ENCODE assay signal across 1 cellular context in the genomic region with DNA sequence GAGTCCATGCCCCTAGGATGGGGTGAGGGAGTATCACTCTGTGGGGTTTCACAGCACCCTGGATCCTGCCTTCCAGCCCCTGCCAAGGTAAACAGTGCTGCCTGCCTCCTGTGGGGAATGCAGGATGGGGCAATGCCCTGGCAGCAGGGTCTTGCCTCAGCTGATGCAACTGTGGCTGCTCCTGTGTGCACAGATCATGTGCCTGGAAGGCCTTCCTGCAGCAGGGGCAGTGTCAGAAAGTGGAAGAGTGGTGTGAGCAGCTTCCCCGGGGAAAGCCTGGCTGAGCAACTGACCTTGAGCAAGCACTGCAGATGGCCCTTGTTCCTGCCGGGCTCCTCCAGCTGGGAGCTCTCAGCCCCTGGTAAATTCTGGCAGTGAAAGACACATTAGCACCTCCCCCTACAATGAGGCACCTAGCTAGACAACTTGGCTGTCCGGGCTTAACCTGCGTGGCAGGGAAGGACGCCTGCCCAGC.
TF ChIP-seq lines count a peak whose summit lies in the region.

No MANE protein-coding gene starts in this region.

TF ChIP-seq in HepG2, 621 proteins besides CTCF, POLR2A, EP300 and RAD21 (continued from another document and continues in another):
- TF ChIP-seq PRDM15 (CRISPR knock-in tag; IDR thresholded peaks at IDR 0.05) (no peak), FOXC1 (CRISPR knock-in tag; IDR thresholded peaks at IDR 0.05; ENCODE audit: borderline replicate concordance) (no peak), ZFY (CRISPR knock-in tag; IDR thresholded peaks at IDR 0.05) (peak; percentile 69), TFE3 (CRISPR knock-in tag; IDR thresholded peaks at IDR 0.05) (peak; percentile 90), NCOA1 (CRISPR knock-in tag; IDR thresholded peaks at IDR 0.05) (no peak), FOXA1 (IDR thresholded peaks at IDR 0.05) (no peak), FOXA1 (CRISPR knock-in tag; IDR thresholded peaks at IDR 0.05) (peak; percentile 89), KDM3A (CRISPR knock-in tag; IDR thresholded peaks at IDR 0.05; ENCODE audit: low read depth) (peak; percentile 31; the same call in 1 of the 2 replicates), ATAD3A (CRISPR knock-in tag; IDR thresholded peaks at IDR 0.05) (no peak), ZNF10 (CRISPR knock-in tag; IDR thresholded peaks at IDR 0.05; ENCODE audit: borderline replicate concordance, low read depth) (no peak), ZUFSP (CRISPR knock-in tag; IDR thresholded peaks at IDR 0.05; ENCODE audit: borderline replicate concordance) (no peak), ELF1 (CRISPR knock-in tag; IDR thresholded peaks at IDR 0.05) (peak; percentile 42; the same call in 1 of the 2 replicates), KAT8 (CRISPR knock-in tag; IDR thresholded peaks at IDR 0.05) (peak; percentile 73), EEA1 (CRISPR knock-in tag; IDR thresholded peaks at IDR 0.05; ENCODE audit: borderline replicate concordance) (0 out of 2 replicates have a peak, but pooled peaks have one; percentile 38), MAX (IDR thresholded peaks at IDR 0.05) (peak; percentile 71), HDAC2 (CRISPR knock-in tag; IDR thresholded peaks at IDR 0.05) (peak; percentile 59; the same call in 1 of the 2 replicates), NONO (IDR thresholded peaks at IDR 0.05) (no peak), NONO (CRISPR knock-in tag; conservative IDR thresholded peaks at IDR 0.05) (peak; percentile 77), BCL6 (CRISPR knock-in tag; IDR thresholded peaks at IDR 0.05) (peak; percentile 79), NFE2 (CRISPR knock-in tag; IDR thresholded peaks at IDR 0.05) (no peak), MYPOP (CRISPR knock-in tag; IDR thresholded peaks at IDR 0.05) (peak; percentile 50; the same call in 1 of the 2 replicates), PLSCR1 (CRISPR knock-in tag; IDR thresholded peaks at IDR 0.05; ENCODE audit: borderline replicate concordance) (no peak), CEBPB (IDR thresholded peaks at IDR 0.05; ENCODE audit: borderline replicate concordance, low read depth, low read length) (peak; percentile 98), MED1 (CRISPR knock-in tag; IDR thresholded peaks at IDR 0.05) (peak; percentile 61), IRF2 (CRISPR knock-in tag; IDR thresholded peaks at IDR 0.05) (peak; percentile 34; the same call in 1 of the 2 replicates), FOXM1 (CRISPR knock-in tag; IDR thresholded peaks at IDR 0.05) (no peak), ZNF563 (CRISPR knock-in tag; IDR thresholded peaks at IDR 0.05) (no peak), LCORL (IDR thresholded peaks at IDR 0.05) (no peak), LCORL (CRISPR knock-in tag; IDR thresholded peaks at IDR 0.05) (peak; percentile 23), MAFK (conservative IDR thresholded peaks at IDR 0.05 in 1 of 2, IDR thresholded peaks at IDR 0.05 in 1 of 2; ENCODE audit: low read length in 2 of 2) (no peak), NFATC3 (CRISPR knock-in tag; IDR thresholded peaks at IDR 0.05) (no peak), HES4 (CRISPR knock-in tag; IDR thresholded peaks at IDR 0.05; ENCODE audit: borderline replicate concordance) (no peak), SMYD3 (CRISPR knock-in tag; IDR thresholded peaks at IDR 0.05) (no peak), SRSF4 (IDR thresholded peaks at IDR 0.05; ENCODE audit: low read depth, low read length, poor library complexity, severe bottlenecking) (no peak), UBTF (CRISPR knock-in tag; IDR thresholded peaks at IDR 0.05) (peak; percentile 73)
- TF ChIP-seq, protein P1, sequence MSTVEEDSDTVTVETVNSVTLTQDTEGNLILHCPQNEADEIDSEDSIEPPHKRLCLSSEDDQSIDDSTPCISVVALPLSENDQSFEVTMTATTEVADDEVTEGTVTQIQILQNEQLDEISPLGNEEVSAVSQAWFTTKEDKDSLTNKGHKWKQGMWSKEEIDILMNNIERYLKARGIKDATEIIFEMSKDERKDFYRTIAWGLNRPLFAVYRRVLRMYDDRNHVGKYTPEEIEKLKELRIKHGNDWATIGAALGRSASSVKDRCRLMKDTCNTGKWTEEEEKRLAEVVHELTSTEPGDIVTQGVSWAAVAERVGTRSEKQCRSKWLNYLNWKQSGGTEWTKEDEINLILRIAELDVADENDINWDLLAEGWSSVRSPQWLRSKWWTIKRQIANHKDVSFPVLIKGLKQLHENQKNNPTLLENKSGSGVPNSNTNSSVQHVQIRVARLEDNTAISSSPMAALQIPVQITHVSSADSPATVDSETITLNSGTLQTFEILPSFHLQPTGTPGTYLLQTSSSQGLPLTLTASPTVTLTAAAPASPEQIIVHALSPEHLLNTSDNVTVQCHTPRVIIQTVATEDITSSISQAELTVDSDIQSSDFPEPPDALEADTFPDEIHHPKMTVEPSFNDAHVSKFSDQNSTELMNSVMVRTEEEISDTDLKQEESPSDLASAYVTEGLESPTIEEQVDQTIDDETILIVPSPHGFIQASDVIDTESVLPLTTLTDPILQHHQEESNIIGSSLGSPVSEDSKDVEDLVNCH (CRISPR knock-in tag; IDR thresholded peaks at IDR 0.05) = no peak
- TF ChIP-seq, protein P2, sequence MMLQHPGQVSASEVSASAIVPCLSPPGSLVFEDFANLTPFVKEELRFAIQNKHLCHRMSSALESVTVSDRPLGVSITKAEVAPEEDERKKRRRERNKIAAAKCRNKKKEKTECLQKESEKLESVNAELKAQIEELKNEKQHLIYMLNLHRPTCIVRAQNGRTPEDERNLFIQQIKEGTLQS (CRISPR knock-in tag; IDR thresholded peaks at IDR 0.05) = peak; percentile 50; the same call in 1 of the 2 replicates
- TF ChIP-seq, protein P3, sequence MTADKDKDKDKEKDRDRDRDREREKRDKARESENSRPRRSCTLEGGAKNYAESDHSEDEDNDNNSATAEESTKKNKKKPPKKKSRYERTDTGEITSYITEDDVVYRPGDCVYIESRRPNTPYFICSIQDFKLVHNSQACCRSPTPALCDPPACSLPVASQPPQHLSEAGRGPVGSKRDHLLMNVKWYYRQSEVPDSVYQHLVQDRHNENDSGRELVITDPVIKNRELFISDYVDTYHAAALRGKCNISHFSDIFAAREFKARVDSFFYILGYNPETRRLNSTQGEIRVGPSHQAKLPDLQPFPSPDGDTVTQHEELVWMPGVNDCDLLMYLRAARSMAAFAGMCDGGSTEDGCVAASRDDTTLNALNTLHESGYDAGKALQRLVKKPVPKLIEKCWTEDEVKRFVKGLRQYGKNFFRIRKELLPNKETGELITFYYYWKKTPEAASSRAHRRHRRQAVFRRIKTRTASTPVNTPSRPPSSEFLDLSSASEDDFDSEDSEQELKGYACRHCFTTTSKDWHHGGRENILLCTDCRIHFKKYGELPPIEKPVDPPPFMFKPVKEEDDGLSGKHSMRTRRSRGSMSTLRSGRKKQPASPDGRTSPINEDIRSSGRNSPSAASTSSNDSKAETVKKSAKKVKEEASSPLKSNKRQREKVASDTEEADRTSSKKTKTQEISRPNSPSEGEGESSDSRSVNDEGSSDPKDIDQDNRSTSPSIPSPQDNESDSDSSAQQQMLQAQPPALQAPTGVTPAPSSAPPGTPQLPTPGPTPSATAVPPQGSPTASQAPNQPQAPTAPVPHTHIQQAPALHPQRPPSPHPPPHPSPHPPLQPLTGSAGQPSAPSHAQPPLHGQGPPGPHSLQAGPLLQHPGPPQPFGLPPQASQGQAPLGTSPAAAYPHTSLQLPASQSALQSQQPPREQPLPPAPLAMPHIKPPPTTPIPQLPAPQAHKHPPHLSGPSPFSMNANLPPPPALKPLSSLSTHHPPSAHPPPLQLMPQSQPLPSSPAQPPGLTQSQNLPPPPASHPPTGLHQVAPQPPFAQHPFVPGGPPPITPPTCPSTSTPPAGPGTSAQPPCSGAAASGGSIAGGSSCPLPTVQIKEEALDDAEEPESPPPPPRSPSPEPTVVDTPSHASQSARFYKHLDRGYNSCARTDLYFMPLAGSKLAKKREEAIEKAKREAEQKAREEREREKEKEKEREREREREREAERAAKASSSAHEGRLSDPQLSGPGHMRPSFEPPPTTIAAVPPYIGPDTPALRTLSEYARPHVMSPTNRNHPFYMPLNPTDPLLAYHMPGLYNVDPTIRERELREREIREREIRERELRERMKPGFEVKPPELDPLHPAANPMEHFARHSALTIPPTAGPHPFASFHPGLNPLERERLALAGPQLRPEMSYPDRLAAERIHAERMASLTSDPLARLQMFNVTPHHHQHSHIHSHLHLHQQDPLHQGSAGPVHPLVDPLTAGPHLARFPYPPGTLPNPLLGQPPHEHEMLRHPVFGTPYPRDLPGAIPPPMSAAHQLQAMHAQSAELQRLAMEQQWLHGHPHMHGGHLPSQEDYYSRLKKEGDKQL (CRISPR knock-in tag; IDR thresholded peaks at IDR 0.05; ENCODE audit: low read depth) = no peak; the same call in 1 of the 2 replicates
